In genomic region chr4:125179727-125180126, GRCh38 we compare ENCODE assay signal across 1 cellular context.
A peak's percentile ranks its signal among the peaks of the same experiment; 100 is the strongest.
TF ChIP-seq lines count a peak whose summit lies in the region.

No MANE protein-coding gene starts in this region.

TF ChIP-seq in K562, 482 proteins besides CTCF, POLR2A, EP300 and RAD21 (continued from another document):
- TF ChIP-seq DEAF1 (CRISPR knock-in tag; IDR thresholded peaks at IDR 0.05) (no peak), NFIX (CRISPR knock-in tag; IDR thresholded peaks at IDR 0.05; ENCODE audit: low read depth) (no peak), ZBTB40 (IDR thresholded peaks at IDR 0.05) (peak; percentile 52; the same call in 1 of the 2 replicates), ZBTB40 (CRISPR knock-in tag; IDR thresholded peaks at IDR 0.05) (no peak), BCLAF1 (IDR thresholded peaks at IDR 0.05; ENCODE audit: borderline replicate concordance in 1 of 2, control insufficient read depth in 1 of 2, low read depth in 2 of 2, low read length in 1 of 2) (no peak), PATZ1 (CRISPR knock-in tag; IDR thresholded peaks at IDR 0.05; ENCODE audit: borderline replicate concordance) (no peak)
